In the genomic region with DNA sequence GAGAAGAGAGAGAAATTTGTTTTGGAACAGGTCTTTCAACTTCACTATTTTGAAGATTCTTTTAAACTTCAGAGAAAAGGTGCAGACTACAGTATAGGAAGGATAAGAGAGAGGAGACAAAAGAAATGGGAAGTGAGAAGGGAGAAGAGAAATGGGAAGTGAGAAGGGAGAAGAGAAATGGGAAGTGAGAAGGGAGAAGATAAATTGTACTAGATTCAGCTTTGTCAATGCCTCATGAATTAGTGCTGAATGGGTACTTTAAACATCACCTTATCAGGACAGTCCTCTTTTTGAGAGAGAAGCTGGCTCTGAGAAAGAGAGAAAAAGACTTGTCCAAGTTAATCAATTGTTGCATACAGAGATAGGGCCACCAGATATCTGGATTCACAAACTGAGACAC, we compare ENCODE assay signal across 8 cellular contexts. TPM values are rescaled to one million over a fixed set of nuclear protein-coding genes. Genes with fewer than 3 reads are reported as not detected.
DNase-seq lines count a peak whose midpoint lies in the region; ATAC-seq and TF ChIP-seq lines count a peak whose summit lies in the region.

No MANE protein-coding gene starts in this region.

- no peak for TF ChIP-seq EP300 in suprapubic skin (IDR thresholded peaks at IDR 0.05)

- TF ChIP-seq CTCF in right atrium auricular region (IDR thresholded peaks at IDR 0.05) (no peak), suprapubic skin (IDR thresholded peaks at IDR 0.05) (no peak)

- H3K27me3 ChIP-seq in right atrium auricular region (no peaks in the 10 kb centered on the region), suprapubic skin (peaks cover 8% of the 10 kb centered on the region)

- H3K36me3 ChIP-seq in right atrium auricular region (no peaks in the 10 kb centered on the region), suprapubic skin (no peaks in the 10 kb centered on the region)

- DNase-seq in right atrium auricular region (ENCODE audit: low spot score) (no peak), left cardiac atrium (no peak), SIG-M5 (lab: John Stamatoyannopoulos, UW) (peak; percentile 10), suprapubic skin (ENCODE audit: low spot score in 2 of 2) (no peak), NCI-H1092 treated with DMSO at 0.1 percent for 48 hours (lab: John Stamatoyannopoulos, UW) (no peak)
- DNase-seq in activated CD8-positive, alpha-beta memory T cell treated with anti-CD3 and anti-CD28 coated beads, Interleukin-2, amount 50 U/mL, for 48 hours = no peak

- no peak for ATAC-seq in left cardiac atrium
- no peak for ATAC-seq in GM18861 (IDR thresholded peaks at IDR 0.05; ENCODE audit: unreplicated experiment)

- no peaks in the 10 kb centered on the region for H3K9me3 ChIP-seq in right atrium auricular region
- H3K9me3 ChIP-seq in suprapubic skin = no peaks in the 10 kb centered on the region

- H3K4me3 ChIP-seq in right atrium auricular region = peak overlapping the region; percentile 54 to 77
- H3K4me3 ChIP-seq in iPS-11a (ENCODE audit: low read depth, low read length) = peak overlapping the region; percentile 62
- peak overlapping the region; percentile 82 for H3K4me3 ChIP-seq in suprapubic skin

- TF ChIP-seq POLR2A in suprapubic skin (IDR thresholded peaks at IDR 0.05) = no peak

- no peak overlapping the region for H3K27ac ChIP-seq in right atrium auricular region
- no peak overlapping the region for H3K27ac ChIP-seq in suprapubic skin

- peaks cover 0 to 12% of the 10 kb centered on the region in 2 donors for H3K4me1 ChIP-seq in right atrium auricular region
- H3K4me1 ChIP-seq in suprapubic skin = peaks cover 32% of the 10 kb centered on the region

- intact Hi-C loops in left cardiac atrium (cut with DNase I) = loop anchor here in 1 of 2 donors (10.0 kb wide), 1 partner anchor 145 kb away; no protein-coding TSS in a partner anchor

RNA-seq across cellular contexts. Expression of a gene that starts 1.0 kb away (rescaled TPM):
- total RNA-seq in right atrium auricular region (1 to 10 TPM; 5.1 to 5.4 TPM), left cardiac atrium (1 to 10 TPM; 1.6 to 4.0 TPM), suprapubic skin (10 to 100 TPM; 29.9 to 73.3 (median 54.5) TPM)

Comparison
In these comparisons a context has a peak if more than half of its experiments do, and no peak if none do; other contexts are left out.
1. RNA of a gene that starts 1.0 kb away (total RNA-seq): 29.9 to 73.3 TPM in suprapubic skin; 5.1 to 5.4 TPM in right atrium auricular region and 1.6 to 4.0 TPM in left cardiac atrium; every median in the first group is over 4 times any median in the second.
2. Peak in every context shown above with its lines, with median percentiles within 50 percentile points of each other: H3K4me3 ChIP-seq.